Comparison of ENCODE assay signal across 32 cellular contexts in the genomic region with DNA sequence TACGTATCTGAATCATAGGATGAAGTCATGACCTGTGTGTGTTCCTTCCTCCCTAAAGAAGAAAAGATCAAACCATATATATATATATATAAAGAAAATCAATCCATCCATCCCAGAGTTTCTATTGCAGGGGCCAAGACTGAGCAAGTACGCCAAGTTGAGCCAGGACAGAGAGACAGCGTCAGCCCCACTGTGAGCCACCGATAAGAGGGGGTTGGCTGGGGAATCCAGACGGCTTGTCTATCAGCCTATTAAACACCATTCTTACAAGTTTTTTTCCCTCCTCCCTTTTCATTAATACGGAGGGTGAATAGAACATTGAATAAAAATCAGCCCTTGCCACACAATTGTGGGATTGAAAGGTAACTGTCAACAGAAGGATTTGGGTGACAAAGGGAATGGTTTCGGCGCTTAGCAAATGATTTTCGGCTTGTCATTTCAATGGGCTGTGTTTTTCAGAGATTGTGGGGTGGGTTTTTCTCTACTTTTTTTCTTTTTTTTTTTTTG.
"Had no signal": no experiment of that assay in that cellular context is flagged by ENCODE, and none has a peak within 500 bp of the region (broad histone marks: within the 10 kb centered on the region; RNA-seq: fewer than 3 reads in every experiment).

No MANE protein-coding gene starts in this region.

- H3K27ac Mint-ChIP-seq: activated CD4-positive, alpha-beta memory T cell treated with anti-CD3 and anti-CD28 coated beads for 36 hours; activated naive CD4-positive, alpha-beta T cell treated with anti-CD3 and anti-CD28 coated beads for 36 hours; activated naive CD8-positive, alpha-beta T cell; activated naive CD8-positive, alpha-beta T cell treated with anti-CD3 and anti-CD28 coated beads, Interleukin-2, amount 50 U/mL, for 24 hours; activated T-helper 1 cell treated with anti-CD3 and anti-CD28 coated beads, Interleukin-12 subunit alpha, Interleukin-12 subunit beta, Interleukin-2, Interleukin-4 antibody, amounts not matched to agents 30 ng/mL and 10 ng/mL and 1 ng/mL, durations not matched to agents 14 hours and 24 hours and 36 hours; WTC11 had no signal

- H3K27ac ChIP-seq: brain microvascular endothelial cell, SJSA1 had no signal

- H3K9me3 Mint-ChIP-seq: activated CD4-positive, alpha-beta memory T cell treated with anti-CD3 and anti-CD28 coated beads for 36 hours; activated naive CD8-positive, alpha-beta T cell treated with anti-CD3 and anti-CD28 coated beads, Interleukin-2, amount 50 U/mL, for 24 hours; central memory CD8-positive, alpha-beta T cell had no signal

- H3K9me3 ChIP-seq: SJSA1 had no signal

- DNase-seq: activated CD4-positive, alpha-beta memory T cell treated with anti-CD3 and anti-CD28 coated beads for 36 hours; activated CD4-positive, alpha-beta T cell treated with anti-CD3 and anti-CD28 coated beads for 4 hours; activated CD4-positive, alpha-beta T cell treated with anti-CD3 and anti-CD28 coated beads, Interleukin-2, amount 50 U/mL, for 1 hour; activated CD8-positive, alpha-beta memory T cell treated with anti-CD3 and anti-CD28 coated beads, Interleukin-2, amount 50 U/mL, for 4 hours; activated gamma-delta T cell treated with Interleukin-2 at 50 U/mL for 16 hours; activated naive CD4-positive, alpha-beta T cell treated with anti-CD3 and anti-CD28 coated beads for 36 hours; activated naive CD8-positive, alpha-beta T cell treated with anti-CD3 and anti-CD28 coated beads, Interleukin-2, amount 50 U/mL, for 24 hours; activated T-cell treated with anti-CD3 and anti-CD28 coated beads for 4 hours; activated T-cell treated with anti-CD3 and anti-CD28 coated beads, Interleukin-2, amount 50 U/mL, for 4 hours; anterior cingulate cortex; brain microvascular endothelial cell; Karpas-422; NCI-H1105; NCI-H1417 treated with DMSO at 0.1 percent for 48 hours; NCI-H187 treated with DMSO at 0.1 percent for 48 hours; NCI-H2081; NCI-H226; NCI-H446 treated with DMSO at 0.1 percent for 48 hours; NCI-H524 treated with DMSO at 0.1 percent for 48 hours; RPMI8226; SHP77 treated with DMSO at 0.1 percent for 48 hours; T-helper 1 cell; T-helper 2 cell; T-helper 9 cell had no signal

- H3K27me3 ChIP-seq: brain microvascular endothelial cell, SJSA1 had no signal

- H3K27me3 Mint-ChIP-seq: activated CD4-positive, alpha-beta memory T cell treated with anti-CD3 and anti-CD28 coated beads for 36 hours had no signal

- H3K4me3 Mint-ChIP-seq: activated CD4-positive, alpha-beta memory T cell treated with anti-CD3 and anti-CD28 coated beads for 36 hours; activated naive CD4-positive, alpha-beta T cell treated with anti-CD3 and anti-CD28 coated beads for 36 hours; activated naive CD8-positive, alpha-beta T cell; activated naive CD8-positive, alpha-beta T cell treated with anti-CD3 and anti-CD28 coated beads, Interleukin-2, amount 50 U/mL, for 24 hours; activated T-cell treated with anti-CD3 and anti-CD28 coated beads, Interleukin-2, amount 50 U/mL, for 4 hours; activated T-helper 1 cell treated with anti-CD3 and anti-CD28 coated beads, Interleukin-12 subunit alpha, Interleukin-12 subunit beta, Interleukin-2, Interleukin-4 antibody, amounts not matched to agents 30 ng/mL and 10 ng/mL and 1 ng/mL, durations not matched to agents 14 hours and 24 hours and 36 hours; central memory CD8-positive, alpha-beta T cell; WTC11 had no signal

- H3K4me1 Mint-ChIP-seq: activated naive CD8-positive, alpha-beta T cell treated with anti-CD3 and anti-CD28 coated beads, Interleukin-2, amount 50 U/mL, for 24 hours; central memory CD8-positive, alpha-beta T cell had no signal

- H3K36me3 ChIP-seq: brain microvascular endothelial cell, SJSA1 had no signal

- ATAC-seq: activated CD4-positive, CD25-positive, alpha-beta regulatory T cell treated with anti-CD3 and anti-CD28 coated beads, Interleukin-2, amount 50 U/mL, for 24 hours; activated naive CD8-positive, alpha-beta T cell treated with anti-CD3 and anti-CD28 coated beads, Interleukin-2, amount 50 U/mL, for 24 hours; activated T-cell treated with anti-CD3 and anti-CD28 coated beads, Interleukin-2, amount 50 U/mL, for 4 hours; Panc1; SK-N-SH treated with all-trans-retinoic acid at 6 μM for 48 hours; WTC11 had no signal

- H3K36me3 Mint-ChIP-seq: activated CD4-positive, alpha-beta memory T cell treated with anti-CD3 and anti-CD28 coated beads for 36 hours; activated naive CD8-positive, alpha-beta T cell; WTC11 had no signal

- H3K4me3 ChIP-seq: SJSA1 had no signal
